Comparison of ENCODE assay signal across 1 cellular context in genomic region chr11:76782526-76783293, GRCh38.
TF ChIP-seq lines count a peak whose summit lies in the region.

No MANE protein-coding gene starts in this region.

TF ChIP-seq in K562, 482 proteins besides CTCF, POLR2A, EP300 and RAD21 (continued from another document and continues in another):
- TF ChIP-seq, protein P1, sequence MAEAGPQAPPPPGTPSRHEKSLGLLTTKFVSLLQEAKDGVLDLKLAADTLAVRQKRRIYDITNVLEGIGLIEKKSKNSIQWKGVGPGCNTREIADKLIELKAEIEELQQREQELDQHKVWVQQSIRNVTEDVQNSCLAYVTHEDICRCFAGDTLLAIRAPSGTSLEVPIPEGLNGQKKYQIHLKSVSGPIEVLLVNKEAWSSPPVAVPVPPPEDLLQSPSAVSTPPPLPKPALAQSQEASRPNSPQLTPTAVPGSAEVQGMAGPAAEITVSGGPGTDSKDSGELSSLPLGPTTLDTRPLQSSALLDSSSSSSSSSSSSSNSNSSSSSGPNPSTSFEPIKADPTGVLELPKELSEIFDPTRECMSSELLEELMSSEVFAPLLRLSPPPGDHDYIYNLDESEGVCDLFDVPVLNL (CRISPR knock-in tag; IDR thresholded peaks at IDR 0.05; ENCODE audit: low read depth), result 0 out of 2 replicates have a peak, but pooled peaks have one; percentile 47
- TF ChIP-seq MCM3 (IDR thresholded peaks at IDR 0.05), result no peak
- no peak for TF ChIP-seq HMG20A (CRISPR knock-in tag; conservative IDR thresholded peaks at IDR 0.05)
- TF ChIP-seq XRCC4 (IDR thresholded peaks at IDR 0.05; ENCODE audit: extremely low read depth, insufficient read depth, insufficient read length), result no peak
- TF ChIP-seq ZNF134 (CRISPR knock-in tag; conservative IDR thresholded peaks at IDR 0.05), result no peak
- no peak for TF ChIP-seq SAP30 (IDR thresholded peaks at IDR 0.05; ENCODE audit: borderline replicate concordance, insufficient read depth, low read depth, low read length, poor library complexity, severe bottlenecking)
- no peak for TF ChIP-seq PRMT5 (CRISPR knock-in tag; IDR thresholded peaks at IDR 0.05)
- no peak for TF ChIP-seq ZNF12 (CRISPR knock-in tag; IDR thresholded peaks at IDR 0.05)
- no peak for TF ChIP-seq SIN3A (IDR thresholded peaks at IDR 0.05; ENCODE audit: borderline replicate concordance in 2 of 2, control insufficient read depth in 1 of 2, low read depth in 2 of 2, low read length in 2 of 2)
- TF ChIP-seq SIN3B (IDR thresholded peaks at IDR 0.05; ENCODE audit: low read depth), result no peak
- peak; percentile 86 for TF ChIP-seq SMARCE1 (IDR thresholded peaks at IDR 0.05)
- TF ChIP-seq, protein P2, sequence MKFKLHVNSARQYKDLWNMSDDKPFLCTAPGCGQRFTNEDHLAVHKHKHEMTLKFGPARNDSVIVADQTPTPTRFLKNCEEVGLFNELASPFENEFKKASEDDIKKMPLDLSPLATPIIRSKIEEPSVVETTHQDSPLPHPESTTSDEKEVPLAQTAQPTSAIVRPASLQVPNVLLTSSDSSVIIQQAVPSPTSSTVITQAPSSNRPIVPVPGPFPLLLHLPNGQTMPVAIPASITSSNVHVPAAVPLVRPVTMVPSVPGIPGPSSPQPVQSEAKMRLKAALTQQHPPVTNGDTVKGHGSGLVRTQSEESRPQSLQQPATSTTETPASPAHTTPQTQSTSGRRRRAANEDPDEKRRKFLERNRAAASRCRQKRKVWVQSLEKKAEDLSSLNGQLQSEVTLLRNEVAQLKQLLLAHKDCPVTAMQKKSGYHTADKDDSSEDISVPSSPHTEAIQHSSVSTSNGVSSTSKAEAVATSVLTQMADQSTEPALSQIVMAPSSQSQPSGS (CRISPR knock-in tag; IDR thresholded peaks at IDR 0.05), result no peak
- TF ChIP-seq ZNF407 (IDR thresholded peaks at IDR 0.05; ENCODE audit: low read depth), result no peak
- TF ChIP-seq, protein P3, sequence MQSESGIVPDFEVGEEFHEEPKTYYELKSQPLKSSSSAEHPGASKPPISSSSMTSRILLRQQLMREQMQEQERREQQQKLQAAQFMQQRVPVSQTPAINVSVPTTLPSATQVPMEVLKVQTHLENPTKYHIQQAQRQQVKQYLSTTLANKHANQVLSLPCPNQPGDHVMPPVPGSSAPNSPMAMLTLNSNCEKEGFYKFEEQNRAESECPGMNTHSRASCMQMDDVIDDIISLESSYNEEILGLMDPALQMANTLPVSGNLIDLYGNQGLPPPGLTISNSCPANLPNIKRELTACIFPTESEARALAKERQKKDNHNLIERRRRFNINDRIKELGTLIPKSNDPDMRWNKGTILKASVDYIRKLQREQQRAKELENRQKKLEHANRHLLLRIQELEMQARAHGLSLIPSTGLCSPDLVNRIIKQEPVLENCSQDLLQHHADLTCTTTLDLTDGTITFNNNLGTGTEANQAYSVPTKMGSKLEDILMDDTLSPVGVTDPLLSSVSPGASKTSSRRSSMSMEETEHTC (IDR thresholded peaks at IDR 0.05), result no peak
- TF ChIP-seq NFRKB (IDR thresholded peaks at IDR 0.05; ENCODE audit: low read depth), result peak; percentile 67; the same call in 1 of the 2 replicates
- peak; percentile 81 for TF ChIP-seq NBN (IDR thresholded peaks at IDR 0.05; ENCODE audit: low read depth)
- TF ChIP-seq FUS (optimal IDR thresholded peaks at IDR 0.05; ENCODE audit: low read depth, low read length), result no peak
- peak; percentile 32; the same call in 1 of the 2 replicates for TF ChIP-seq SPI1 (IDR thresholded peaks at IDR 0.05; ENCODE audit: borderline replicate concordance, low read depth, low read length)
- TF ChIP-seq ZNF133 (CRISPR knock-in tag; IDR thresholded peaks at IDR 0.05), result no peak
- TF ChIP-seq NCOA6 (IDR thresholded peaks at IDR 0.05), result no peak
- peak in 1 of 2 experiments; percentile 83; a peak in 2 of 4 replicates for TF ChIP-seq RCOR1 (IDR thresholded peaks at IDR 0.05; ENCODE audit: borderline replicate concordance in 1 of 2, low read depth in 2 of 2, low read length in 2 of 2)
- peak; percentile 52; the same call in 1 of the 2 replicates for TF ChIP-seq EHMT2 (IDR thresholded peaks at IDR 0.05)
- TF ChIP-seq PHF21A (IDR thresholded peaks at IDR 0.05; ENCODE audit: borderline replicate concordance, low read depth), result no peak
- TF ChIP-seq ESRRA (IDR thresholded peaks at IDR 0.05; ENCODE audit: borderline replicate concordance, low read depth), result no peak
- TF ChIP-seq CHD2 (IDR thresholded peaks at IDR 0.05; ENCODE audit: low read depth, low read length), result peak; percentile 36; the same call in 1 of the 2 replicates
- TF ChIP-seq PBX2 (CRISPR knock-in tag; IDR thresholded peaks at IDR 0.05; ENCODE audit: low read depth), result no peak
- TF ChIP-seq PBX2 (tag; conservative IDR thresholded peaks at IDR 0.05; ENCODE audit: low read depth), result no peak
- TF ChIP-seq ILK (tag; IDR thresholded peaks at IDR 0.05; ENCODE audit: borderline replicate concordance, low read depth), result no peak
- no peak for TF ChIP-seq POLR2AphosphoS2 (IDR thresholded peaks at IDR 0.05; ENCODE audit: low read length)
- no peak for TF ChIP-seq DLX4 (CRISPR knock-in tag; IDR thresholded peaks at IDR 0.05)
- TF ChIP-seq KLF16 (IDR thresholded peaks at IDR 0.05), result no peak; the same call in 1 of the 2 replicates
- TF ChIP-seq CEBPB (tag; IDR thresholded peaks at IDR 0.05), result no peak
- no peak for TF ChIP-seq XRCC3 (IDR thresholded peaks at IDR 0.05)
- TF ChIP-seq MAX (CRISPR knock-in tag; IDR thresholded peaks at IDR 0.05), result no peak
- TF ChIP-seq CHCHD3 (CRISPR knock-in tag; IDR thresholded peaks at IDR 0.05), result no peak
- TF ChIP-seq TCF7L2 (IDR thresholded peaks at IDR 0.05; ENCODE audit: low read depth, low read length), result no peak
- no peak for TF ChIP-seq CBX2 (IDR thresholded peaks at IDR 0.05; ENCODE audit: insufficient read depth, low read length, poor library complexity, severe bottlenecking)
- TF ChIP-seq, protein P4, sequence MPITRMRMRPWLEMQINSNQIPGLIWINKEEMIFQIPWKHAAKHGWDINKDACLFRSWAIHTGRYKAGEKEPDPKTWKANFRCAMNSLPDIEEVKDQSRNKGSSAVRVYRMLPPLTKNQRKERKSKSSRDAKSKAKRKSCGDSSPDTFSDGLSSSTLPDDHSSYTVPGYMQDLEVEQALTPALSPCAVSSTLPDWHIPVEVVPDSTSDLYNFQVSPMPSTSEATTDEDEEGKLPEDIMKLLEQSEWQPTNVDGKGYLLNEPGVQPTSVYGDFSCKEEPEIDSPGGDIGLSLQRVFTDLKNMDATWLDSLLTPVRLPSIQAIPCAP (CRISPR knock-in tag; IDR thresholded peaks at IDR 0.05; ENCODE audit: borderline replicate concordance), result no peak
- TF ChIP-seq TBL1XR1 (IDR thresholded peaks at IDR 0.05; ENCODE audit: low read length in 2 of 2), result peak in 1 of 2 experiments; percentile 36; a peak in 1 of 4 replicates
- peak; percentile 12; the same call in 1 of the 2 replicates for TF ChIP-seq STAT5A (IDR thresholded peaks at IDR 0.05; ENCODE audit: borderline replicate concordance, low read length)
- TF ChIP-seq, protein P5, sequence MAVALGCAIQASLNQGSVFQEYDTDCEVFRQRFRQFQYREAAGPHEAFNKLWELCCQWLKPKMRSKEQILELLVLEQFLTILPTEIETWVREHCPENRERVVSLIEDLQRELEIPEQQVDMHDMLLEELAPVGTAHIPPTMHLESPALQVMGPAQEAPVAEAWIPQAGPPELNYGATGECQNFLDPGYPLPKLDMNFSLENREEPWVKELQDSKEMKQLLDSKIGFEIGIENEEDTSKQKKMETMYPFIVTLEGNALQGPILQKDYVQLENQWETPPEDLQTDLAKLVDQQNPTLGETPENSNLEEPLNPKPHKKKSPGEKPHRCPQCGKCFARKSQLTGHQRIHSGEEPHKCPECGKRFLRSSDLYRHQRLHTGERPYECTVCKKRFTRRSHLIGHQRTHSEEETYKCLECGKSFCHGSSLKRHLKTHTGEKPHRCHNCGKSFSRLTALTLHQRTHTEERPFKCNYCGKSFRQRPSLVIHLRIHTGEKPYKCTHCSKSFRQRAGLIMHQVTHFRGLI (CRISPR knock-in tag; IDR thresholded peaks at IDR 0.05), result no peak
- TF ChIP-seq ZNF79 (CRISPR knock-in tag; IDR thresholded peaks at IDR 0.05; ENCODE audit: low read depth), result no peak
- TF ChIP-seq MCM2 (IDR thresholded peaks at IDR 0.05; ENCODE audit: low read depth), result no peak
- peak; percentile 84 for TF ChIP-seq EGR1 (conservative IDR thresholded peaks at IDR 0.05)
- no peak for TF ChIP-seq ZNF77 (CRISPR knock-in tag; IDR thresholded peaks at IDR 0.05)
- TF ChIP-seq HOXB6 (CRISPR knock-in tag; IDR thresholded peaks at IDR 0.05; ENCODE audit: borderline replicate concordance), result no peak
